Comparison of ENCODE assay signal across 8 cellular contexts in the genomic region with DNA sequence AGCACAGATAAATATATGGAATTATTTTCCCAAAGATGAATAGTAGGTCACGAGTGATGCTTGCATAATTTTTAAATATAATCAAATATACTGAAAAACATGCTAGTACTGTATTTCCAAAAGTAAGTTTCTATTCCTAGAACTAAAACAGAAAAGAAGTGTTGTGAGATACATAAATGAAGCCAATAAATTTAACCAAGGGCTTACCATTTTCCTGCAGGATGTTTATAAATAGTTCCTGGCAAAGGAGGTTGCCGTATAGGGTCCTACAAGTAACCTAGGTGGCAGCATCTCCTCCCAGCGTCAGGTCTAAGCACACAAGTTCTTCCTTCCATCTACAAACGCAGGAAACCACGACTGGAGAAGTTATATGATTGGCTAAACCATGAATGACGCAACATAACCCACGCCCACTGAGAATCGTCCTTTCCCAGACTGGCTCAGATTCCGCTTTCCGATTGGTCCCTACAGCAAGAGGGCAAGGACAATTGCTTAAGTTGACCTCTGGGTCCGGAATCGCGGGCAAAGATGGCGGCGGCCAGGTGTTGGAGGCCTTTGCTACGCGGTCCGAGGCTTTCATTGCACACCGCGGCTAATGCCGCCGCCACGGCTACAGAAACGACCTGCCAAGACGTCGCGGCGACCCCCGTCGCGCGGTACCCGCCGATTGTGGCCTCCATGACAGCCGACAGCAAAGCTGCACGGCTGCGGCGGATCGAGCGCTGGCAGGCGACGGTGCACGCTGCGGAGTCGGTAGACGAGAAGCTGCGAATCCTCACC. TPM values are rescaled to one million over a fixed set of nuclear protein-coding genes. Genes with fewer than 3 reads are reported as not detected.
DNase-seq lines count a peak whose midpoint lies in the region; ATAC-seq and TF ChIP-seq lines count a peak whose summit lies in the region.

A gene (plus strand): TSS at position 513 of the 780 bp plus-strand sequence. CDS start 16 bp downstream, at position 529.

- peak within 1 kb of the TSS; percentile 51 for H3K27ac ChIP-seq in DOHH2 (ENCODE audit: low read depth, low read length)
- peak within 1 kb of the TSS; percentile 81 for H3K27ac ChIP-seq in naive thymus-derived CD4-positive, alpha-beta T cell (ENCODE audit: low read depth, low read length)

- no peaks in the 10 kb centered on the region for H3K9me2 ChIP-seq in DOHH2 (replicated peaks; ENCODE audit: control insufficient read depth, low read length)

- H3K27me3 ChIP-seq in DOHH2 (ENCODE audit: control insufficient read depth, low read length), result no peaks in the 10 kb centered on the region
- H3K27me3 ChIP-seq in naive thymus-derived CD4-positive, alpha-beta T cell (ENCODE audit: control insufficient read depth in 2 of 2, insufficient read depth in 2 of 2, low read length in 2 of 2), result no peaks in the 10 kb centered on the region

- H3K36me3 Mint-ChIP-seq in naive thymus-derived CD4-positive, alpha-beta T cell, result peaks cover 0 to 14% (median 5%) of the 10 kb centered on the region in 5 donors

- peaks cover 32% of the 10 kb centered on the region for H3K4me1 ChIP-seq in DOHH2 (ENCODE audit: control insufficient read depth, low read length)
- H3K4me1 ChIP-seq in naive thymus-derived CD4-positive, alpha-beta T cell (ENCODE audit: control insufficient read depth in 2 of 2, insufficient read depth in 2 of 2, low read length in 2 of 2), result peaks cover 0 to 20% of the 10 kb centered on the region in 2 donors

- peak; percentile 97 for ATAC-seq in GM21825 (IDR thresholded peaks at IDR 0.05; ENCODE audit: unreplicated experiment)
- peak; percentile 98 for ATAC-seq in naive thymus-derived CD4-positive, alpha-beta T cell

- peaks cover 0 to 5% (median 3%) of the 10 kb centered on the region in 5 donors for H3K27me3 Mint-ChIP-seq in naive thymus-derived CD4-positive, alpha-beta T cell

- H3K27ac Mint-ChIP-seq in naive thymus-derived CD4-positive, alpha-beta T cell, result peak within 1 kb of the TSS; percentile 84 to 98 (median 95)

- CTCF ChIA-PET in naive thymus-derived CD4-positive, alpha-beta T cell (lab: Charles Lee), result no interaction called here

- peak within 1 kb of the TSS; percentile 86 to 98 (median 96) for H3K4me3 Mint-ChIP-seq in naive thymus-derived CD4-positive, alpha-beta T cell

- DNase-seq in Kasumi-1 (lab: John Stamatoyannopoulos, UW) (peak; percentile 100), RPMI7951 (ENCODE audit: low read depth) (peak; percentile 98), fibroblast of gingiva (ENCODE audit: low read depth) (peak; percentile 97)
- DNase-seq in activated T-helper 1 cell treated with anti-CD3 and anti-CD28 coated beads, Interleukin-2, amount 50 U/mL, for 16 hours (ENCODE audit: low read depth in 1 of 2, low spot score in 1 of 2), result peak; percentile 63 to 77
- peak; percentile 65 to 96 (median 94) for DNase-seq in naive thymus-derived CD4-positive, alpha-beta T cell
- DNase-seq in stimulated activated naive CD4-positive, alpha-beta T cell (lab: John Stamatoyannopoulos, UW), result peak; percentile 71 to 96 (median 91)

- peaks cover 43% of the 10 kb centered on the region for H3K36me3 ChIP-seq in DOHH2 (ENCODE audit: control insufficient read depth, low read length)
- H3K36me3 ChIP-seq in naive thymus-derived CD4-positive, alpha-beta T cell (ENCODE audit: control insufficient read depth in 2 of 3, insufficient read depth in 3 of 3, low read length in 3 of 3), result peaks cover 0 to 12% (median 3%) of the 10 kb centered on the region in 3 experiments

- no peaks in the 10 kb centered on the region for H3K9me3 ChIP-seq in DOHH2 (ENCODE audit: control insufficient read depth, insufficient read depth, low read length)
- H3K9me3 ChIP-seq in naive thymus-derived CD4-positive, alpha-beta T cell (ENCODE audit: control insufficient read depth in 2 of 3, low read length in 3 of 3), result no peaks in the 10 kb centered on the region

- H3K9me3 Mint-ChIP-seq in naive thymus-derived CD4-positive, alpha-beta T cell, result no peaks in the 10 kb centered on the region

- peak within 1 kb of the TSS; percentile 83 for H3K4me3 ChIP-seq in DOHH2 (ENCODE audit: low read length)
- H3K4me3 ChIP-seq in naive thymus-derived CD4-positive, alpha-beta T cell (ENCODE audit: low read length), result peak within 1 kb of the TSS; percentile 85

- H3K4me2 ChIP-seq in DOHH2 (ENCODE audit: low read length), result peak within 1 kb of the TSS; percentile 79

- peaks cover 5% of the 10 kb centered on the region; the same call in 1 of the 2 replicates for H4K20me1 ChIP-seq in DOHH2 (ENCODE audit: control insufficient read depth, insufficient read depth, low read depth, low read length)

- peaks cover 81% of the 10 kb centered on the region for H3K79me2 ChIP-seq in DOHH2 (ENCODE audit: control insufficient read depth, low read length)

- peak; percentile 59 for TF ChIP-seq CTCF in DOHH2 (IDR thresholded peaks at IDR 0.05; ENCODE audit: low read depth, low read length, poor library complexity, severe bottlenecking)

- peaks cover 12 to 53% (median 36%) of the 10 kb centered on the region in 7 donors for H3K4me1 Mint-ChIP-seq in naive thymus-derived CD4-positive, alpha-beta T cell

- H3F3A ChIP-seq in DOHH2 (ENCODE audit: control insufficient read depth, insufficient read depth), result no peaks in the 10 kb centered on the region

- POLR2A ChIA-PET in naive thymus-derived CD4-positive, alpha-beta T cell (lab: Charles Lee), result interaction anchor here (0.9 to 1.4 kb wide), 2 partner anchors 68 to 1324 kb away, joined by 4 to 5 read pairs; a partner anchor contains a TSS

- intact Hi-C loops in naive thymus-derived CD4-positive, alpha-beta T cell (cut with micrococcal nuclease), result loop anchor here (1.0 to 10.0 kb wide), 10 partner anchors 66 to 1764 kb away; a partner anchor contains a TSS

RNA-seq across cellular contexts. Expression of the gene that starts here (rescaled TPM):
- 43.1 and 51.9 TPM in 2 replicates for total RNA-seq in RPMI7951 (2014; rRNA removed; shearing (Covaris generic))
- 10 to 100 TPM; 31.1 to 61.0 (median 47.1) TPM for total RNA-seq in naive thymus-derived CD4-positive, alpha-beta T cell
- 10 to 100 TPM; 55.4 to 89.5 TPM for polyA plus RNA-seq in naive thymus-derived CD4-positive, alpha-beta T cell

Comparison
In these comparisons a context has a peak if more than half of its experiments do, and no peak if none do; other contexts are left out.
1. Peak in every context shown above with its lines: DNase-seq, ATAC-seq, H3K4me3 ChIP-seq and H3K27ac ChIP-seq.